Comparison of ENCODE assay signal across 10 cellular contexts in genomic region chr20:17806739-17807441, GRCh38.
DNase-seq lines count a peak whose midpoint lies in the region; ATAC-seq and TF ChIP-seq lines count a peak whose summit lies in the region.
"Had no signal": no experiment of that assay in that cellular context is flagged by ENCODE, and none has a peak within 500 bp of the region (broad histone marks: within the 10 kb centered on the region; RNA-seq: fewer than 3 reads in every experiment).

No MANE protein-coding gene starts in this region.

- TF ChIP-seq CTCF in WTC11 (IDR thresholded peaks at IDR 0.05) (no peak), omental fat pad (IDR thresholded peaks at IDR 0.05) (no peak)

- H3K27me3 Mint-ChIP-seq in WTC11 (ENCODE audit: low read depth) = no peaks in the 10 kb centered on the region
- H3K27me3 Mint-ChIP-seq: stimulated activated naive CD8-positive, alpha-beta T cell treated with anti-CD3 and anti-CD28 coated beads, Interleukin-15, Interleukin-2, amounts not matched to agents 100 ng/mL and 50 ng/mL, for 24 hours had no signal

- H3K4me1 Mint-ChIP-seq in WTC11 = peaks cover 18% of the 10 kb centered on the region

- peak overlapping the region; percentile 11; the same call in 1 of the 2 replicates for H3K27ac Mint-ChIP-seq in WTC11
- H3K27ac Mint-ChIP-seq: stimulated activated naive CD8-positive, alpha-beta T cell treated with anti-CD3 and anti-CD28 coated beads, Interleukin-15, Interleukin-2, amounts not matched to agents 100 ng/mL and 50 ng/mL, for 24 hours had no signal

- intact Hi-C loops in Right ventricle myocardium superior (cut with DNase I) = no loop called here

- H3K9me3 Mint-ChIP-seq in WTC11 = peaks cover 8% of the 10 kb centered on the region
- H3K9me3 Mint-ChIP-seq: naive B cell; stimulated activated naive CD8-positive, alpha-beta T cell treated with anti-CD3 and anti-CD28 coated beads, Interleukin-15, Interleukin-2, amounts not matched to agents 100 ng/mL and 50 ng/mL, for 24 hours had no signal

- CTCF ChIA-PET in WTC11 (lab: Charles Lee) = interaction anchor here (0.5 to 1.6 kb wide), 6 partner anchors 75 to 152 kb away, joined by 3 to 6 read pairs (median 4); partner anchors contain the start of gene RRBP1

- DNase-seq in AG08396 (ENCODE audit: low spot score) (peak; percentile 68), WTC11 (ENCODE audit: low spot score) (peak; percentile 62), Right ventricle myocardium superior (peak; percentile 89), omental fat pad (ENCODE audit: low spot score) (no peak), NCI-H2081 (lab: John Stamatoyannopoulos, UW) (no peak), GM19240 (ENCODE audit: insufficient read length, low spot score) (no peak)
- DNase-seq in activated CD4-positive, alpha-beta T cell treated with anti-CD3 and anti-CD28 coated beads, Interleukin-2, amount 50 U/mL, for 4 hours = no peak
- DNase-seq in activated naive CD4-positive, alpha-beta T cell treated with Interleukin-2 at 50 U/mL for 16 hours = no peak
- DNase-seq: naive B cell had no signal

- peaks cover 3% of the 10 kb centered on the region; the same call in 1 of the 2 replicates for H3K36me3 Mint-ChIP-seq in WTC11
- H3K36me3 Mint-ChIP-seq: naive B cell had no signal

- no peak overlapping the region for H3K4me3 Mint-ChIP-seq in WTC11
- H3K4me3 Mint-ChIP-seq: naive B cell; stimulated activated naive CD8-positive, alpha-beta T cell treated with anti-CD3 and anti-CD28 coated beads, Interleukin-15, Interleukin-2, amounts not matched to agents 100 ng/mL and 50 ng/mL, for 24 hours had no signal

- ATAC-seq in WTC11 = peak; percentile 65
- peak; percentile 92 for ATAC-seq in Right ventricle myocardium superior (ENCODE audit: poor library complexity)
- peak; percentile 82 for ATAC-seq in omental fat pad (ENCODE audit: low FRiP score)

- POLR2A ChIA-PET in WTC11 (lab: Charles Lee) = no interaction called here

TF ChIP-seq in WTC11, 78 proteins besides CTCF, POLR2A, EP300 and RAD21:
- TF ChIP-seq FOXJ3 (CRISPR knock-in tag; IDR thresholded peaks at IDR 0.05; ENCODE audit: borderline replicate concordance) = no peak
- TF ChIP-seq EMX1 (CRISPR knock-in tag; IDR thresholded peaks at IDR 0.05) = no peak
- TF ChIP-seq RORB (CRISPR knock-in tag; IDR thresholded peaks at IDR 0.05) = no peak
- TF ChIP-seq TCF7 (CRISPR knock-in tag; IDR thresholded peaks at IDR 0.05; ENCODE audit: low read depth) = no peak
- no peak for TF ChIP-seq ZNF232 (CRISPR knock-in tag; IDR thresholded peaks at IDR 0.05)
- TF ChIP-seq JAZF1 (CRISPR knock-in tag; IDR thresholded peaks at IDR 0.05) = no peak
- TF ChIP-seq USF1 (CRISPR knock-in tag; IDR thresholded peaks at IDR 0.05) = no peak
- TF ChIP-seq ETV6 (CRISPR knock-in tag; IDR thresholded peaks at IDR 0.05) = no peak
- no peak for TF ChIP-seq NFYB (CRISPR knock-in tag; conservative IDR thresholded peaks at IDR 0.05; ENCODE audit: low read depth)
- no peak for TF ChIP-seq ZNF396 (CRISPR knock-in tag; IDR thresholded peaks at IDR 0.05; ENCODE audit: borderline replicate concordance)
- no peak for TF ChIP-seq SP1 (CRISPR knock-in tag; conservative IDR thresholded peaks at IDR 0.05)
- TF ChIP-seq ZNF416 (CRISPR knock-in tag; IDR thresholded peaks at IDR 0.05) = no peak
- TF ChIP-seq PRDM15 (CRISPR knock-in tag; IDR thresholded peaks at IDR 0.05) = no peak
- TF ChIP-seq CBFB (CRISPR knock-in tag; IDR thresholded peaks at IDR 0.05; ENCODE audit: low read depth) = no peak
- no peak for TF ChIP-seq HMGA2 (CRISPR knock-in tag; IDR thresholded peaks at IDR 0.05)
- no peak for TF ChIP-seq CREB1 (CRISPR knock-in tag; IDR thresholded peaks at IDR 0.05)
- TF ChIP-seq USF2 (CRISPR knock-in tag; IDR thresholded peaks at IDR 0.05) = no peak
- TF ChIP-seq JUN (CRISPR knock-in tag; IDR thresholded peaks at IDR 0.05) = no peak
- TF ChIP-seq AFF4 (CRISPR knock-in tag; IDR thresholded peaks at IDR 0.05; ENCODE audit: borderline replicate concordance) = no peak
- TF ChIP-seq NFE2L1 (CRISPR knock-in tag; IDR thresholded peaks at IDR 0.05) = no peak

Comparison
In these comparisons a context has a peak if more than half of its experiments do, and no peak if none do; other contexts are left out.
1. DNase-seq: peak in AG08396 (single experiment), WTC11 (single experiment) and Right ventricle myocardium superior (single experiment); none in omental fat pad (single experiment), activated CD4-positive, alpha-beta T cell treated with anti-CD3 and anti-CD28 coated beads, Interleukin-2, amount 50 U/mL, for 4 hours (0 of 2), NCI-H2081 (0 of 2), activated naive CD4-positive, alpha-beta T cell treated with Interleukin-2 at 50 U/mL for 16 hours (single experiment) and GM19240 (single experiment).
2. Peak in every context shown above with its lines, with median percentiles within 50 percentile points of each other: ATAC-seq.